In the genomic region with DNA sequence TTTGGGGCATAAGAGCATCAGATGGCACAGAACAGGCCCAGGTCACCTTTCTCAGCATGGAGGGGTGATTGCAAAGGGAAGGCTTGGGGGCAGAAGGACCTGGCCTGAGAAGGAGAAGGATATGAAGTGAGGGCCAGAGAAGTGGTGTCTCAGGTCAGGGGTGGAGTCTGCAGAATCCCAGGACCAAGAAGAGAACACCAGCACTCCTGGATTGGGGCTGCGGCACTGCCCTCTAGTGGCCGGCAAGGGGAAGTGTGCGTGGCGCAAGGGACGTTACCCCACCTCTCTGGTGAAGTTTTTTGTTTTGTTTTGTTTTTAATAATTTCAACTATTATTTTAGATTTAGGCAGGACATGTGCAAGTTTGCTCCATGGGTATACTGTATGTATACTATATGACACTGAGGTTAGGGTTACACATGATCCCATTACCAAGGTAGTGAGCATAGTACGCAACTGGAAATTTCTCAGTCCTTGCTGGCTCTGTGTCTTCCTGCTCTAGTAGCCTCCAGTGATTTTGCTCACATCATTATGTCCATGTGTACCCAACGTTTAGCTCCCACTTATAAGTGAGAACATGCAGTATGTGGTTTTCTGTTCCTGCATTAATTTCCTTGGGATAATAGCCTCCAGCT, we compare ENCODE assay signal across 1 cellular context.
TF ChIP-seq lines count a peak whose summit lies in the region.

No MANE protein-coding gene starts in this region.

TF ChIP-seq in HEK293T, 16 proteins besides CTCF, POLR2A, EP300 and RAD21 (continued from another document):
- TF ChIP-seq ARNT (IDR thresholded peaks at IDR 0.05) (no peak), HDGF (IDR thresholded peaks at IDR 0.05; ENCODE audit: borderline replicate concordance) (no peak), BHLHE40 (IDR thresholded peaks at IDR 0.05; ENCODE audit: borderline replicate concordance) (no peak)
